16 cellular contexts compared by ENCODE assay signal in the genomic region with DNA sequence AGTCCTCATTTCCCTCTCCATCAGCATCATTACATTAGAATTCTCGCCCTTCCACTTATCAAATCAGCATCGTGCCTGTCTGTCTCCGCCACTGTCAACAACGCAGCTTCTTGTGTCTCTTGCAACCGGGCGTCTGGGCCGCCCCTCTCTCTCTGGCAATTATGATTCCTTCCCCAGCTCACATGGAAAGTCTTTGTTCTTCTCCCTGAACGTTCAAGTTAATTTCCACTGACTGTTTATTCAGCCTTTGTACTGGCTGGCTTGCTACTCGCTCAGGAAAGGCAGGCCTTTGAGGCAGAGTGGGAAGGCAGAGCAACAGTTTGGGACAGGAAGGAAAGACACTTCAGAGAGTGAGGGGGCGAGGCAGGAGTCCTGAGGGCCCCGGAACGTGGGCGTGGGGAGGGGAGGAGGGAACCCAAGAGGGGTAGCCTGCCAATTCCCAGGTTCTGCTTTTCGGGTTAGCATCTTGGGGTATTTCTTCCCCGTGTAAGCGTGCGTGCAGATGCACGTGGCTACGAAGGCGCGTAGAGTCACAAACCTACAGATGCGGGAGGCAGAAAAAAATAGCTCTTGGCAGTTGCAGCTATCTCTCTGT. TPM values are rescaled to one million over a fixed set of nuclear protein-coding genes. Genes with fewer than 3 reads are reported as not detected.
DNase-seq lines count a peak whose midpoint lies in the region; ATAC-seq and TF ChIP-seq lines count a peak whose summit lies in the region.
"Had no signal": no experiment of that assay in that cellular context is flagged by ENCODE, and none has a peak within 500 bp of the region (broad histone marks: within the 10 kb centered on the region; RNA-seq: fewer than 3 reads in every experiment).

No MANE protein-coding gene starts in this region.

- H3K9me3 Mint-ChIP-seq in glutamatergic neuron (ENCODE audit: unreplicated experiment): no peaks in the 10 kb centered on the region
- H3K9me3 Mint-ChIP-seq in stimulated activated memory B cell treated with anti-CD40 and anti-IgM and Interleukin-4, amounts not matched to agents 10 μg/mL and 1 μg/mL and 100 μg/mL, for 72 hours: no peaks in the 10 kb centered on the region
- no peaks in the 10 kb centered on the region for H3K9me3 Mint-ChIP-seq in stimulated activated effector memory CD8-positive, alpha-beta T cell treated with anti-CD3 and anti-CD28 coated beads, Interleukin-12 subunit alpha, Interleukin-12 subunit beta, amount 100 ng/mL, for 72 hours
- H3K9me3 Mint-ChIP-seq: T-helper 1 cell treated with Interleukin-12 subunit alpha and Interleukin-12 subunit beta and Interleukin-4 antibody, amounts not matched to agents 30 μg/mL and 1 μg/mL, for 36 hours had no signal

- H3K4me3 ChIP-seq in heart right ventricle (no peak overlapping the region), sigmoid colon (no peak overlapping the region)
- H3K4me3 ChIP-seq: gastroesophageal sphincter, psoas muscle had no signal

- ATAC-seq in heart right ventricle: peak in 6 of 8 donors; percentile 13 to 67 (median 53)
- ATAC-seq in Right ventricle myocardium inferior: no peak
- peak; percentile 37 for ATAC-seq in stimulated activated memory B cell treated with anti-CD40 and anti-IgM and Interleukin-4, amounts not matched to agents 10 μg/mL and 1 μg/mL and 100 μg/mL, for 72 hours
- no peak for ATAC-seq in stimulated activated effector memory CD8-positive, alpha-beta T cell treated with anti-CD3 and anti-CD28 coated beads, Interleukin-12 subunit alpha, Interleukin-12 subunit beta, amount 100 ng/mL, for 72 hours
- ATAC-seq: activated CD8-positive, alpha-beta memory T cell treated with anti-CD3 and anti-CD28 coated beads, Interleukin-2, amount 10 ng/mL, durations not matched to agents 7 days and 5 days; gastroesophageal sphincter; left lobe of liver; psoas muscle had no signal

- peak overlapping the region; percentile 29 for H3K27ac Mint-ChIP-seq in glutamatergic neuron (ENCODE audit: unreplicated experiment)
- no peak overlapping the region for H3K27ac Mint-ChIP-seq in stimulated activated memory B cell treated with anti-CD40 and anti-IgM and Interleukin-4, amounts not matched to agents 10 μg/mL and 1 μg/mL and 100 μg/mL, for 72 hours
- H3K27ac Mint-ChIP-seq in stimulated activated effector memory CD8-positive, alpha-beta T cell treated with anti-CD3 and anti-CD28 coated beads, Interleukin-12 subunit alpha, Interleukin-12 subunit beta, amount 100 ng/mL, for 72 hours: no peak overlapping the region
- H3K27ac Mint-ChIP-seq: activated CD8-positive, alpha-beta memory T cell treated with anti-CD3 and anti-CD28 coated beads, Interleukin-2, amount 10 ng/mL, durations not matched to agents 7 days and 5 days; T-helper 1 cell treated with Interleukin-12 subunit alpha and Interleukin-12 subunit beta and Interleukin-4 antibody, amounts not matched to agents 30 μg/mL and 1 μg/mL, for 36 hours had no signal

- no peak for DNase-seq in heart right ventricle
- DNase-seq in Right ventricle myocardium inferior (ENCODE audit: missing footprints): no peak
- peak; percentile 73 for DNase-seq in NCI-H345 (lab: John Stamatoyannopoulos, UW)
- no peak for DNase-seq in glutamatergic neuron
- no peak for DNase-seq in AG08396 (ENCODE audit: low spot score)
- no peak for DNase-seq in stimulated activated effector memory CD8-positive, alpha-beta T cell treated with anti-CD3 and anti-CD28 coated beads, Interleukin-12 subunit alpha, Interleukin-12 subunit beta, amount 100 ng/mL, for 72 hours (ENCODE audit: low spot score in 2 of 2)
- DNase-seq in sigmoid colon: no peak
- DNase-seq: activated CD8-positive, alpha-beta memory T cell treated with anti-CD3 and anti-CD28 coated beads, Interleukin-2, amount 10 ng/mL, durations not matched to agents 7 days and 5 days; effector CD4-positive, alpha-beta T cell; GF-D8; psoas muscle had no signal

- peak overlapping the region; percentile 53 for H3K4me3 Mint-ChIP-seq in glutamatergic neuron (ENCODE audit: unreplicated experiment)
- peak overlapping the region; percentile 12 for H3K4me3 Mint-ChIP-seq in stimulated activated memory B cell treated with anti-CD40 and anti-IgM and Interleukin-4, amounts not matched to agents 10 μg/mL and 1 μg/mL and 100 μg/mL, for 72 hours
- H3K4me3 Mint-ChIP-seq in stimulated activated effector memory CD8-positive, alpha-beta T cell treated with anti-CD3 and anti-CD28 coated beads, Interleukin-12 subunit alpha, Interleukin-12 subunit beta, amount 100 ng/mL, for 72 hours: no peak overlapping the region
- H3K4me3 Mint-ChIP-seq: activated CD8-positive, alpha-beta memory T cell treated with anti-CD3 and anti-CD28 coated beads, Interleukin-2, amount 10 ng/mL, durations not matched to agents 7 days and 5 days; T-helper 1 cell treated with Interleukin-12 subunit alpha and Interleukin-12 subunit beta and Interleukin-4 antibody, amounts not matched to agents 30 μg/mL and 1 μg/mL, for 36 hours had no signal

- H3K4me1 ChIP-seq in heart right ventricle: peaks cover 0 to 12% (median 0%) of the 10 kb centered on the region in 9 donors
- H3K4me1 ChIP-seq in sigmoid colon: peaks cover 0 to 3% (median 0%) of the 10 kb centered on the region in 4 donors
- H3K4me1 ChIP-seq: psoas muscle had no signal

- WGBS in heart right ventricle, 2 donors: 45 to 54% methylated on average over 22 of the region's 22 CpGs
- 45 to 72% methylated on average over 22 of the region's 22 CpGs for WGBS in sigmoid colon, 2 donors

- TF ChIP-seq POLR2A in sigmoid colon (IDR thresholded peaks at IDR 0.05): no peak

- no peaks in the 10 kb centered on the region for H3K9me3 ChIP-seq in heart right ventricle
- no peaks in the 10 kb centered on the region for H3K9me3 ChIP-seq in sigmoid colon
- H3K9me3 ChIP-seq: BE2C, gastroesophageal sphincter, psoas muscle had no signal

- no peaks in the 10 kb centered on the region for H3K27me3 Mint-ChIP-seq in glutamatergic neuron (ENCODE audit: unreplicated experiment)
- H3K27me3 Mint-ChIP-seq in stimulated activated memory B cell treated with anti-CD40 and anti-IgM and Interleukin-4, amounts not matched to agents 10 μg/mL and 1 μg/mL and 100 μg/mL, for 72 hours: peaks cover 56% of the 10 kb centered on the region

- intact Hi-C loops in heart right ventricle (cut with DNase I): loop anchor here in 5 of 10 donors (5.0 to 10.0 kb wide), 4 partner anchors 469 to 979 kb away; no protein-coding TSS in a partner anchor
- intact Hi-C loops in Right ventricle myocardium inferior (cut with DNase I): no loop called here
- intact Hi-C loops in sigmoid colon (cut with DNase I): loop anchor here (10.0 kb wide), 1 partner anchor 979 kb away; no protein-coding TSS in a partner anchor

- no peak overlapping the region for H3K27ac ChIP-seq in heart right ventricle
- no peak overlapping the region for H3K27ac ChIP-seq in sigmoid colon
- H3K27ac ChIP-seq: gastroesophageal sphincter, psoas muscle had no signal

- TF ChIP-seq CTCF in heart right ventricle (IDR thresholded peaks at IDR 0.05): no peak
- TF ChIP-seq CTCF in glutamatergic neuron (IDR thresholded peaks at IDR 0.05; ENCODE audit: partially characterized antibody, unreplicated experiment): no peak
- no peak for TF ChIP-seq CTCF in sigmoid colon (IDR thresholded peaks at IDR 0.05)

- peaks cover 24% of the 10 kb centered on the region for H3K4me1 Mint-ChIP-seq in glutamatergic neuron (ENCODE audit: low read depth, unreplicated experiment)
- H3K4me1 Mint-ChIP-seq in stimulated activated memory B cell treated with anti-CD40 and anti-IgM and Interleukin-4, amounts not matched to agents 10 μg/mL and 1 μg/mL and 100 μg/mL, for 72 hours: peaks cover 33% of the 10 kb centered on the region
- H3K4me1 Mint-ChIP-seq in stimulated activated effector memory CD8-positive, alpha-beta T cell treated with anti-CD3 and anti-CD28 coated beads, Interleukin-12 subunit alpha, Interleukin-12 subunit beta, amount 100 ng/mL, for 72 hours: no peaks in the 10 kb centered on the region

- no peaks in the 10 kb centered on the region for H3K27me3 ChIP-seq in heart right ventricle
- H3K27me3 ChIP-seq in sigmoid colon: no peaks in the 10 kb centered on the region
- H3K27me3 ChIP-seq: BE2C, gastroesophageal sphincter had no signal

- H3K36me3 Mint-ChIP-seq in glutamatergic neuron (ENCODE audit: unreplicated experiment): no peaks in the 10 kb centered on the region
- no peaks in the 10 kb centered on the region for H3K36me3 Mint-ChIP-seq in stimulated activated memory B cell treated with anti-CD40 and anti-IgM and Interleukin-4, amounts not matched to agents 10 μg/mL and 1 μg/mL and 100 μg/mL, for 72 hours
- H3K36me3 Mint-ChIP-seq in stimulated activated effector memory CD8-positive, alpha-beta T cell treated with anti-CD3 and anti-CD28 coated beads, Interleukin-12 subunit alpha, Interleukin-12 subunit beta, amount 100 ng/mL, for 72 hours: no peaks in the 10 kb centered on the region
- H3K36me3 Mint-ChIP-seq: activated CD8-positive, alpha-beta memory T cell treated with anti-CD3 and anti-CD28 coated beads, Interleukin-2, amount 10 ng/mL, durations not matched to agents 7 days and 5 days had no signal

- H3K36me3 ChIP-seq in heart right ventricle (no peaks in the 10 kb centered on the region), sigmoid colon (no peaks in the 10 kb centered on the region)
- H3K36me3 ChIP-seq: BE2C, gastroesophageal sphincter had no signal

- no peak for TF ChIP-seq EP300 in sigmoid colon (IDR thresholded peaks at IDR 0.05)

RNA-seq across cellular contexts. Expression of a gene that starts 50.8 kb away (rescaled TPM):
- total RNA-seq in heart right ventricle (100 to 1,000 TPM; 107 to 234 (median 160) TPM), Right ventricle myocardium inferior (226 TPM), glutamatergic neuron (ENCODE audit: unreplicated experiment) (35.6 TPM), sigmoid colon (100 to 1,000 TPM in 3 of 4 donors, 10 to 100 TPM in 1; 78.9 to 126 (median 108) TPM)
- polyA plus RNA-seq in heart right ventricle (100 to 1,000 TPM in 1 of 2 donors, 10 to 100 TPM in 1; 31.0 to 101 TPM), sigmoid colon (10 to 100 TPM; 12.7 to 75.3 (median 16.2) TPM)

Comparison
In these comparisons a context has a peak if more than half of its experiments do, and no peak if none do; other contexts are left out.
1. ATAC-seq: peak in heart right ventricle (6 of 8) and stimulated activated memory B cell treated with anti-CD40 and anti-IgM and Interleukin-4, amounts not matched to agents 10 μg/mL and 1 μg/mL and 100 μg/mL, for 72 hours (single experiment); none in Right ventricle myocardium inferior (single experiment) and stimulated activated effector memory CD8-positive, alpha-beta T cell treated with anti-CD3 and anti-CD28 coated beads, Interleukin-12 subunit alpha, Interleukin-12 subunit beta, amount 100 ng/mL, for 72 hours (single experiment).